26 cellular contexts compared by ENCODE assay signal in genomic region chr7:16323313-16323712, GRCh38.
"Had no signal": no experiment of that assay in that cellular context is flagged by ENCODE, and none has a peak within 500 bp of the region (broad histone marks: within the 10 kb centered on the region; RNA-seq: fewer than 3 reads in every experiment).

No MANE protein-coding gene starts in this region.

- H3K4me1 ChIP-seq: stomach, suprapubic skin, testis, thyroid gland, tibial artery, tibial nerve, transverse colon, upper lobe of left lung, upper lobe of right lung, uterus, vagina had no signal

- H3K36me3 ChIP-seq: stomach, suprapubic skin, thoracic aorta, thyroid gland, tibial artery, tibial nerve, transverse colon, upper lobe of left lung, upper lobe of right lung, uterus, vagina had no signal

- H3K27ac ChIP-seq: stomach, suprapubic skin, testis, thoracic aorta, thyroid gland, tibial artery, tibial nerve, transverse colon, upper lobe of left lung, upper lobe of right lung, uterus, vagina had no signal

- ATAC-seq: stimulated activated effector memory CD8-positive, alpha-beta T cell treated with anti-CD3 and anti-CD28 coated beads, Interleukin-12 subunit alpha, Interleukin-12 subunit beta, amount 100 ng/mL, for 72 hours; stimulated activated memory B cell treated with anti-CD40 and anti-IgM and Interleukin-4, amounts not matched to agents 10 μg/mL and 1 μg/mL and 100 μg/mL, for 72 hours; stimulated activated naive B cell treated with anti-CD40 and anti-IgM and Interleukin-4, amounts not matched to agents 10 μg/mL and 1 μg/mL and 100 μg/mL, for 72 hours; stimulated activated naive CD8-positive, alpha-beta T cell treated with anti-CD3 and anti-CD28 coated beads, Interleukin-15, amount 100 ng/mL, for 72 hours; stimulated activated naive CD8-positive, alpha-beta T cell treated with anti-CD3 and anti-CD28 coated beads, Interleukin-15, Interleukin-2, amounts not matched to agents 100 U/mL and 50 U/mL, for 24 hours; upper lobe of right lung had no signal

- H3K4me3 ChIP-seq: stomach, suprapubic skin, testis, thoracic aorta, thyroid gland, tibial artery, tibial nerve, transverse colon, upper lobe of left lung, upper lobe of right lung, uterus, vagina had no signal

- H3K27me3 ChIP-seq: stomach, suprapubic skin, testis, thyroid gland, tibial artery, tibial nerve, transverse colon, upper lobe of left lung, upper lobe of right lung, uterus, vagina had no signal

- DNase-seq: stimulated activated CD4-positive, alpha-beta T cell treated with anti-CD3 and anti-CD28 coated beads, Interleukin-2, amount 100 ng/mL, for 48 hours; stimulated activated CD4-positive, alpha-beta T cell treated with anti-CD3 and anti-CD28 coated beads, Interleukin-4, amount 100 ng/mL, for 1 hour; stimulated activated CD4-positive, alpha-beta T cell treated with anti-CD3 and anti-CD28 coated beads, Interleukin-4, amount 100 ng/mL, for 24 hours; stimulated activated CD4-positive, alpha-beta T cell treated with anti-CD3 and anti-CD28 coated beads, Interleukin-4, amount 100 ng/mL, for 4 hours; stimulated activated CD8-positive, alpha-beta memory T cell treated with anti-CD3 and anti-CD28 coated beads, Interleukin-4, amount 100 ng/mL, for 48 hours; stimulated activated naive B cell treated with anti-CD40 and anti-IgM and Interleukin-4, amounts not matched to agents 10 μg/mL and 1 μg/mL and 100 μg/mL, for 72 hours; stimulated activated naive CD4-positive, alpha-beta T cell; stimulated activated naive CD4-positive, alpha-beta T cell treated with Interleukin-2 at 50 U/mL for 16 hours; stimulated activated naive CD8-positive, alpha-beta T cell treated with anti-CD3 and anti-CD28 coated beads, Interleukin-15, amount 100 ng/mL, for 72 hours; stimulated activated naive CD8-positive, alpha-beta T cell treated with anti-CD3 and anti-CD28 coated beads, Interleukin-15, Interleukin-2, amounts not matched to agents 100 U/mL and 50 U/mL, for 24 hours; stomach; substantia nigra; testis; thyroid gland; tibial artery; transverse colon; trophoblast cell; upper lobe of left lung; upper lobe of right lung; uterus had no signal

- H3K9me3 ChIP-seq: stomach, suprapubic skin, testis, thoracic aorta, thyroid gland, tibial artery, tibial nerve, transverse colon, upper lobe of left lung, upper lobe of right lung, uterus, vagina had no signal
